ENCODE assay signal across 7 cellular contexts in genomic region chr7:9023895-9024294, GRCh38.
"Had no signal": no experiment of that assay in that cellular context is flagged by ENCODE, and none has a peak within 500 bp of the region (broad histone marks: within the 10 kb centered on the region; RNA-seq: fewer than 3 reads in every experiment).

No MANE protein-coding gene starts in this region.

- DNase-seq: IMR-90, KBM-7, KG1 had no signal

- H3K27me3 Mint-ChIP-seq: IgD-negative memory B cell had no signal

- H3K4me3 Mint-ChIP-seq: IgD-negative memory B cell had no signal

- H3K4me1 Mint-ChIP-seq: IgD-negative memory B cell had no signal

- H3K27ac ChIP-seq: HL-60 had no signal

- H3K27ac Mint-ChIP-seq: IgD-negative memory B cell had no signal

- ATAC-seq: HepG2, K562 had no signal

- H3K4me3 ChIP-seq: K562 had no signal

- H3K36me3 Mint-ChIP-seq: IgD-negative memory B cell had no signal
